Comparison of ENCODE assay signal across 1 cellular context in genomic region chr6:30914854-30915590, GRCh38.
TF ChIP-seq lines count a peak whose summit lies in the region.

No MANE protein-coding gene starts in this region.

TF ChIP-seq in HepG2, 621 proteins besides CTCF, POLR2A, EP300 and RAD21:
- TF ChIP-seq ZNF510 (CRISPR knock-in tag; IDR thresholded peaks at IDR 0.05; ENCODE audit: low read depth): 0 out of 2 replicates have a peak, but pooled peaks have one; percentile 11
- no peak for TF ChIP-seq DPF2 (CRISPR knock-in tag; IDR thresholded peaks at IDR 0.05; ENCODE audit: borderline replicate concordance, low read depth)
- peak; percentile 80; the same call in 1 of the 2 replicates for TF ChIP-seq FOXC1 (CRISPR knock-in tag; IDR thresholded peaks at IDR 0.05; ENCODE audit: borderline replicate concordance)
- peak; percentile 7; the same call in 1 of the 2 replicates for TF ChIP-seq ATF5 (CRISPR knock-in tag; IDR thresholded peaks at IDR 0.05; ENCODE audit: low read depth)
- peak; percentile 29; the same call in 1 of the 2 replicates for TF ChIP-seq NR2F6 (IDR thresholded peaks at IDR 0.05)
- no peak for TF ChIP-seq NR2F6 (CRISPR knock-in tag; IDR thresholded peaks at IDR 0.05)
- peak; percentile 38; the same call in 1 of the 2 replicates for TF ChIP-seq SP4 (CRISPR knock-in tag; IDR thresholded peaks at IDR 0.05)
- TF ChIP-seq ZNF501 (CRISPR knock-in tag; IDR thresholded peaks at IDR 0.05): peak; percentile 2; the same call in 1 of the 2 replicates
- TF ChIP-seq, protein P1, sequence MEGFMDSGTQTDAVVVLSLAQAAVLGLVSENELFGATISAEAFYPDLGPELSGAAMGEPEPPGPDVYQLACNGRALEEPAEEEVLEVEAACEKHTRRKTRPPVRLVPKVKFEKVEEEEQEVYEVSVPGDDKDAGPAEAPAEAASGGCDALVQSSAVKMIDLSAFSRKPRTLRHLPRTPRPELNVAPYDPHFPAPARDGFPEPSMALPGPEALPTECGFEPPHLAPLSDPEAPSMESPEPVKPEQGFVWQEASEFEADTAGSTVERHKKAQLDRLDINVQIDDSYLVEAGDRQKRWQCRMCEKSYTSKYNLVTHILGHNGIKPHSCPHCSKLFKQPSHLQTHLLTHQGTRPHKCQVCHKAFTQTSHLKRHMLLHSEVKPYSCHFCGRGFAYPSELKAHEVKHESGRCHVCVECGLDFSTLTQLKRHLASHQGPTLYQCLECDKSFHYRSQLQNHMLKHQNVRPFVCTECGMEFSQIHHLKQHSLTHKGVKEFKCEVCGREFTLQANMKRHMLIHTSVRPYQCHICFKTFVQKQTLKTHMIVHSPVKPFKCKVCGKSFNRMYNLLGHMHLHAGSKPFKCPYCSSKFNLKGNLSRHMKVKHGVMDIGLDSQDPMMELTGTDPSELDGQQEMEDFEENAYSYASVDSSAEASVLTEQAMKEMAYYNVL (CRISPR knock-in tag; IDR thresholded peaks at IDR 0.05; ENCODE audit: borderline replicate concordance): no peak
- TF ChIP-seq MED13 (CRISPR knock-in tag; IDR thresholded peaks at IDR 0.05): peak; percentile 9; the same call in 1 of the 2 replicates
- peak; percentile 22 for TF ChIP-seq ZEB1 (IDR thresholded peaks at IDR 0.05; ENCODE audit: insufficient replicate concordance, low read depth)
- 0 out of 2 replicates have a peak, but pooled peaks have one; percentile 5 for TF ChIP-seq PITX1 (CRISPR knock-in tag; IDR thresholded peaks at IDR 0.05)
- TF ChIP-seq, protein P2, sequence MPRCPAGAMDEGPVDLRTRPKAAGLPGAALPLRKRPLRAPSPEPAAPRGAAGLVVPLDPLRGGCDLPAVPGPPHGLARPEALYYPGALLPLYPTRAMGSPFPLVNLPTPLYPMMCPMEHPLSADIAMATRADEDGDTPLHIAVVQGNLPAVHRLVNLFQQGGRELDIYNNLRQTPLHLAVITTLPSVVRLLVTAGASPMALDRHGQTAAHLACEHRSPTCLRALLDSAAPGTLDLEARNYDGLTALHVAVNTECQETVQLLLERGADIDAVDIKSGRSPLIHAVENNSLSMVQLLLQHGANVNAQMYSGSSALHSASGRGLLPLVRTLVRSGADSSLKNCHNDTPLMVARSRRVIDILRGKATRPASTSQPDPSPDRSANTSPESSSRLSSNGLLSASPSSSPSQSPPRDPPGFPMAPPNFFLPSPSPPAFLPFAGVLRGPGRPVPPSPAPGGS (CRISPR knock-in tag; IDR thresholded peaks at IDR 0.05): no peak
- TF ChIP-seq SMARCC2 (IDR thresholded peaks at IDR 0.05): no peak
- 0 out of 2 replicates have a peak, but pooled peaks have one; percentile 1 for TF ChIP-seq MTF1 (CRISPR knock-in tag; IDR thresholded peaks at IDR 0.05)
- TF ChIP-seq PREB (CRISPR knock-in tag; IDR thresholded peaks at IDR 0.05): no peak
- TF ChIP-seq NFIC (IDR thresholded peaks at IDR 0.05; ENCODE audit: low read length): 0 out of 2 replicates have a peak, but pooled peaks have one; percentile 7
- peak; percentile 30; the same call in 1 of the 2 replicates for TF ChIP-seq ATF7-NPFF (CRISPR knock-in tag; IDR thresholded peaks at IDR 0.05; ENCODE audit: low read depth)
- no peak for TF ChIP-seq ZSCAN12 (CRISPR knock-in tag; IDR thresholded peaks at IDR 0.05)
- TF ChIP-seq, protein P3, sequence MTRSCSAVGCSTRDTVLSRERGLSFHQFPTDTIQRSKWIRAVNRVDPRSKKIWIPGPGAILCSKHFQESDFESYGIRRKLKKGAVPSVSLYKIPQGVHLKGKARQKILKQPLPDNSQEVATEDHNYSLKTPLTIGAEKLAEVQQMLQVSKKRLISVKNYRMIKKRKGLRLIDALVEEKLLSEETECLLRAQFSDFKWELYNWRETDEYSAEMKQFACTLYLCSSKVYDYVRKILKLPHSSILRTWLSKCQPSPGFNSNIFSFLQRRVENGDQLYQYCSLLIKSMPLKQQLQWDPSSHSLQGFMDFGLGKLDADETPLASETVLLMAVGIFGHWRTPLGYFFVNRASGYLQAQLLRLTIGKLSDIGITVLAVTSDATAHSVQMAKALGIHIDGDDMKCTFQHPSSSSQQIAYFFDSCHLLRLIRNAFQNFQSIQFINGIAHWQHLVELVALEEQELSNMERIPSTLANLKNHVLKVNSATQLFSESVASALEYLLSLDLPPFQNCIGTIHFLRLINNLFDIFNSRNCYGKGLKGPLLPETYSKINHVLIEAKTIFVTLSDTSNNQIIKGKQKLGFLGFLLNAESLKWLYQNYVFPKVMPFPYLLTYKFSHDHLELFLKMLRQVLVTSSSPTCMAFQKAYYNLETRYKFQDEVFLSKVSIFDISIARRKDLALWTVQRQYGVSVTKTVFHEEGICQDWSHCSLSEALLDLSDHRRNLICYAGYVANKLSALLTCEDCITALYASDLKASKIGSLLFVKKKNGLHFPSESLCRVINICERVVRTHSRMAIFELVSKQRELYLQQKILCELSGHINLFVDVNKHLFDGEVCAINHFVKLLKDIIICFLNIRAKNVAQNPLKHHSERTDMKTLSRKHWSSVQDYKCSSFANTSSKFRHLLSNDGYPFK (CRISPR knock-in tag; IDR thresholded peaks at IDR 0.05; ENCODE audit: borderline replicate concordance): peak; percentile 94
- 0 out of 2 replicates have a peak, but pooled peaks have one; percentile 23 for TF ChIP-seq ARNTL (CRISPR knock-in tag; IDR thresholded peaks at IDR 0.05)
- peak; percentile 46 for TF ChIP-seq YY1 (IDR thresholded peaks at IDR 0.05; ENCODE audit: insufficient read depth, insufficient replicate concordance, low read depth, low read length)
- TF ChIP-seq THAP7 (CRISPR knock-in tag; IDR thresholded peaks at IDR 0.05): peak; percentile 71; the same call in 1 of the 2 replicates
- TF ChIP-seq SNAI1 (CRISPR knock-in tag; IDR thresholded peaks at IDR 0.05; ENCODE audit: borderline replicate concordance): 0 out of 2 replicates have a peak, but pooled peaks have one; percentile 8
